Comparison of ENCODE assay signal across 8 cellular contexts in the genomic region with DNA sequence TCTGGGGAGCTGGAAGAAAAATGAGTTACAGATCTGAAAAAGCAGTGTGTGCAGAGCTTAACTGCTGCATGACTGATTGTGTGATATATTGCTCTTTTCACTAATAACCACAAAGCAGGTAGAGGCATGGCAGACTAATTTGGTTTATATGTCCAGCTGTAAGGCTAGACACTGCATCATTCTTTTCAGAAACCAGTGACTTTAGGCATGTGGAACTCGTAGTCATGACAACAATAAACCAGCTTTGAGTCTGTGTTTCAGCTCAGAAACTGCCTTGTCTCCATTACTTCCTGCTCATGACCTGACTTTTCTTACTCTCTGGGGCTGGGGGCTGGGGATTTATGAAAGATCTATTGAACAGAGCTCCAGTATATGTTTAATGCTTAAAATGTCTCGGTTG.
A peak's percentile ranks its signal among the peaks of the same experiment; 100 is the strongest.
DNase-seq lines count a peak whose midpoint lies in the region; ATAC-seq and TF ChIP-seq lines count a peak whose summit lies in the region.
"Had no signal": no experiment of that assay in that cellular context is flagged by ENCODE, and none has a peak within 500 bp of the region (broad histone marks: within the 10 kb centered on the region; RNA-seq: fewer than 3 reads in every experiment).

No MANE protein-coding gene starts in this region.

- H3K27me3 Mint-ChIP-seq in progenitor cell of endocrine pancreas: no peaks in the 10 kb centered on the region

- no peak overlapping the region for H3K4me3 Mint-ChIP-seq in progenitor cell of endocrine pancreas (ENCODE audit: low read depth)

- ATAC-seq in GM18870 (IDR thresholded peaks at IDR 0.05; ENCODE audit: unreplicated experiment) (peak; percentile 65), HG02642 (IDR thresholded peaks at IDR 0.05; ENCODE audit: poor library complexity, unreplicated experiment) (no peak)

- no peaks in the 10 kb centered on the region for H3K9me3 Mint-ChIP-seq in progenitor cell of endocrine pancreas (ENCODE audit: low read depth)

- H3K27ac ChIP-seq in epithelial cell of prostate: peak overlapping the region; percentile 57

- peak overlapping the region; percentile 60 for H3K27ac Mint-ChIP-seq in progenitor cell of endocrine pancreas

- TF ChIP-seq CTCF in progenitor cell of endocrine pancreas (IDR thresholded peaks at IDR 0.05; ENCODE audit: unreplicated experiment): no peak

- H3K36me3 Mint-ChIP-seq in progenitor cell of endocrine pancreas (ENCODE audit: insufficient read depth): no peaks in the 10 kb centered on the region

- H3K4me1 Mint-ChIP-seq in progenitor cell of endocrine pancreas (ENCODE audit: low read depth): peaks cover 18% of the 10 kb centered on the region

- DNase-seq in NCI-H226 (peak; percentile 12), epithelial cell of prostate (ENCODE audit: low read depth, low spot score) (peak; percentile 96), progenitor cell of endocrine pancreas (ENCODE audit: low spot score, unreplicated experiment) (no peak), activated T-cell treated with anti-CD3 and anti-CD28 coated beads for 4 hours (no peak), anterior cingulate cortex (lab: John Stamatoyannopoulos, UW) (no peak)
- DNase-seq: NCI-H1694 had no signal

Comparison
In these comparisons a context has a peak if more than half of its experiments do, and no peak if none do; other contexts are left out.
1. DNase-seq: peak in NCI-H226 (single experiment) and epithelial cell of prostate (single experiment); none in progenitor cell of endocrine pancreas (single experiment), activated T-cell treated with anti-CD3 and anti-CD28 coated beads for 4 hours (single experiment) and anterior cingulate cortex (0 of 58).